26 cellular contexts compared by ENCODE assay signal in genomic region chr10:120995768-120996167, GRCh38.
"Had no signal": no experiment of that assay in that cellular context is flagged by ENCODE, and none has a peak within 500 bp of the region (broad histone marks: within the 10 kb centered on the region; RNA-seq: fewer than 3 reads in every experiment).

No MANE protein-coding gene starts in this region.

- H3K9me3 ChIP-seq: esophagus squamous epithelium, lower lobe of right lung, right lobe of liver had no signal

- H3K4me3 ChIP-seq: breast epithelium, esophagus squamous epithelium, left lung, lower lobe of right lung, right lobe of liver had no signal

- H3K4me1 ChIP-seq: breast epithelium, left lung, lower lobe of right lung, right lobe of liver had no signal

- H3K9me3 Mint-ChIP-seq: activated CD4-positive, alpha-beta memory T cell treated with anti-CD3 and anti-CD28 coated beads, Interleukin-2, amount 10 ng/mL, durations not matched to agents 7 days and 5 days; stimulated activated naive CD8-positive, alpha-beta T cell treated with anti-CD3 and anti-CD28 coated beads, Interleukin-15, Interleukin-2, amounts not matched to agents 100 ng/mL and 50 ng/mL, for 24 hours; T-helper 1 cell treated with Interleukin-12 subunit alpha and Interleukin-12 subunit beta and Interleukin-4 antibody, amounts not matched to agents 30 μg/mL and 1 μg/mL, for 36 hours had no signal

- H3K27ac ChIP-seq: breast epithelium, epithelial cell of prostate, esophagus squamous epithelium, left lung, lower lobe of right lung, right lobe of liver had no signal

- H3K4me1 Mint-ChIP-seq: activated CD4-positive, alpha-beta memory T cell treated with anti-CD3 and anti-CD28 coated beads, Interleukin-2, amount 10 ng/mL, durations not matched to agents 7 days and 5 days; activated CD4-positive, alpha-beta T cell treated with anti-CD3 and anti-CD28 coated beads, Interleukin-2, amount 10 ng/mL, durations not matched to agents 7 days and 5 days; activated CD8-positive, alpha-beta memory T cell treated with anti-CD3 and anti-CD28 coated beads, Interleukin-2, amount 10 ng/mL, durations not matched to agents 7 days and 5 days; central memory CD8-positive, alpha-beta T cell; natural killer cell had no signal

- H3K27me3 ChIP-seq: left lung, right lobe of liver had no signal

- H3K27me3 Mint-ChIP-seq: activated CD4-positive, alpha-beta memory T cell treated with anti-CD3 and anti-CD28 coated beads, Interleukin-2, amount 10 ng/mL, durations not matched to agents 7 days and 5 days; activated CD4-positive, alpha-beta T cell treated with anti-CD3 and anti-CD28 coated beads, Interleukin-2, amount 10 ng/mL, durations not matched to agents 7 days and 5 days; activated CD8-positive, alpha-beta memory T cell treated with anti-CD3 and anti-CD28 coated beads, Interleukin-2, amount 10 ng/mL, durations not matched to agents 7 days and 5 days; stimulated activated naive CD8-positive, alpha-beta T cell treated with anti-CD3 and anti-CD28 coated beads, Interleukin-15, Interleukin-2, amounts not matched to agents 100 ng/mL and 50 ng/mL, for 24 hours had no signal

- H3K36me3 Mint-ChIP-seq: activated CD8-positive, alpha-beta memory T cell treated with anti-CD3 and anti-CD28 coated beads, Interleukin-2, amount 10 ng/mL, durations not matched to agents 7 days and 5 days; activated naive CD4-positive, alpha-beta T cell treated with anti-CD3 and anti-CD28 coated beads, Interleukin-2, amount 50 U/mL, for 72 hours; natural killer cell had no signal

- DNase-seq: activated CD4-positive, alpha-beta memory T cell treated with anti-CD3 and anti-CD28 coated beads, Interleukin-2, amount 10 ng/mL, durations not matched to agents 7 days and 5 days; activated CD4-positive, alpha-beta T cell treated with anti-CD3 and anti-CD28 coated beads for 1 hour; activated CD4-positive, alpha-beta T cell treated with anti-CD3 and anti-CD28 coated beads, Interleukin-2, amount 10 ng/mL, durations not matched to agents 7 days and 5 days; activated CD8-positive, alpha-beta memory T cell treated with anti-CD3 and anti-CD28 coated beads, Interleukin-2, amount 10 ng/mL, durations not matched to agents 7 days and 5 days; activated naive CD4-positive, alpha-beta T cell; activated T-cell treated with anti-CD3 and anti-CD28 coated beads, Interleukin-2, amount 50 U/mL, for 48 hours; dermis blood vessel endothelial cell; effector CD4-positive, alpha-beta T cell; esophagus squamous epithelium; left lung; lower lobe of right lung; mesenchymal stem cell; natural killer cell; right lobe of liver; stimulated activated CD4-positive, alpha-beta T cell treated with anti-CD3 and anti-CD28 coated beads, Interleukin-12 subunit alpha, Interleukin-12 subunit beta, amount 100 ng/mL, for 4 hours; stimulated activated CD4-positive, alpha-beta T cell treated with anti-CD3 and anti-CD28 coated beads, Interleukin-4, amount 100 ng/mL, for 1 hour; substantia nigra; SW 1271; T1000 had no signal

- ATAC-seq: activated CD8-positive, alpha-beta memory T cell treated with anti-CD3 and anti-CD28 coated beads, Interleukin-2, amount 10 ng/mL, durations not matched to agents 7 days and 5 days; activated naive CD4-positive, alpha-beta T cell treated with anti-CD3 and anti-CD28 coated beads, Interleukin-2, amount 50 U/mL, for 72 hours; lower lobe of right lung; natural killer cell; right lobe of liver had no signal

- H3K36me3 ChIP-seq: breast epithelium, esophagus squamous epithelium, left lung, lower lobe of right lung, right lobe of liver had no signal

- H3K27ac Mint-ChIP-seq: activated CD4-positive, alpha-beta memory T cell treated with anti-CD3 and anti-CD28 coated beads, Interleukin-2, amount 10 ng/mL, durations not matched to agents 7 days and 5 days; activated CD4-positive, alpha-beta T cell treated with anti-CD3 and anti-CD28 coated beads, Interleukin-2, amount 10 ng/mL, durations not matched to agents 7 days and 5 days; activated CD8-positive, alpha-beta memory T cell treated with anti-CD3 and anti-CD28 coated beads, Interleukin-2, amount 10 ng/mL, durations not matched to agents 7 days and 5 days; activated naive CD4-positive, alpha-beta T cell treated with anti-CD3 and anti-CD28 coated beads, Interleukin-2, amount 50 U/mL, for 72 hours; activated T-helper 2 cell treated with anti-CD3 and anti-CD28 coated beads, Interferon-gamma antibody, Interleukin-2, Interleukin-4, amounts not matched to agents 10 μg/mL and 5 μg/mL and 100 μg/mL, durations not matched to agents 14 hours and 24 hours and 36 hours; natural killer cell; stimulated activated naive CD8-positive, alpha-beta T cell treated with anti-CD3 and anti-CD28 coated beads, Interleukin-15, Interleukin-2, amounts not matched to agents 100 ng/mL and 50 ng/mL, for 24 hours; T-helper 1 cell treated with Interleukin-12 subunit alpha and Interleukin-12 subunit beta and Interleukin-4 antibody, amounts not matched to agents 30 μg/mL and 1 μg/mL, for 36 hours had no signal

- H3K4me3 Mint-ChIP-seq: activated CD4-positive, alpha-beta memory T cell treated with anti-CD3 and anti-CD28 coated beads, Interleukin-2, amount 10 ng/mL, durations not matched to agents 7 days and 5 days; activated CD4-positive, alpha-beta T cell treated with anti-CD3 and anti-CD28 coated beads, Interleukin-2, amount 10 ng/mL, durations not matched to agents 7 days and 5 days; activated CD8-positive, alpha-beta memory T cell treated with anti-CD3 and anti-CD28 coated beads, Interleukin-2, amount 10 ng/mL, durations not matched to agents 7 days and 5 days; central memory CD8-positive, alpha-beta T cell; natural killer cell; stimulated activated naive CD8-positive, alpha-beta T cell treated with anti-CD3 and anti-CD28 coated beads, Interleukin-15, Interleukin-2, amounts not matched to agents 100 ng/mL and 50 ng/mL, for 24 hours; T-helper 1 cell treated with Interleukin-12 subunit alpha and Interleukin-12 subunit beta and Interleukin-4 antibody, amounts not matched to agents 30 μg/mL and 1 μg/mL, for 36 hours had no signal
